In genomic region chr5:176648467-176649194, GRCh38 we compare ENCODE assay signal across 1 cellular context.
TF ChIP-seq lines count a peak whose summit lies in the region.

No MANE protein-coding gene starts in this region.

TF ChIP-seq in K562, 482 proteins besides CTCF, POLR2A, EP300 and RAD21 (continued from another document):
- TF ChIP-seq, protein P1, sequence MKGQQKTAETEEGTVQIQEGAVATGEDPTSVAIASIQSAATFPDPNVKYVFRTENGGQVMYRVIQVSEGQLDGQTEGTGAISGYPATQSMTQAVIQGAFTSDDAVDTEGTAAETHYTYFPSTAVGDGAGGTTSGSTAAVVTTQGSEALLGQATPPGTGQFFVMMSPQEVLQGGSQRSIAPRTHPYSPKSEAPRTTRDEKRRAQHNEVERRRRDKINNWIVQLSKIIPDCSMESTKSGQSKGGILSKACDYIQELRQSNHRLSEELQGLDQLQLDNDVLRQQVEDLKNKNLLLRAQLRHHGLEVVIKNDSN (CRISPR knock-in tag; IDR thresholded peaks at IDR 0.05), result peak; percentile 36; the same call in 1 of the 2 replicates
